In genomic region chr16:28324235-28324886, GRCh38 we compare ENCODE assay signal across 19 cellular contexts. TPM values are rescaled to one million over a fixed set of nuclear protein-coding genes. Genes with fewer than 3 reads are reported as not detected.
DNase-seq lines count a peak whose midpoint lies in the region; ATAC-seq and TF ChIP-seq lines count a peak whose summit lies in the region.
"Had no signal": no experiment of that assay in that cellular context is flagged by ENCODE, and none has a peak within 500 bp of the region (broad histone marks: within the 10 kb centered on the region; RNA-seq: fewer than 3 reads in every experiment).

No MANE protein-coding gene starts in this region.

- no peaks in the 10 kb centered on the region for H3F3A ChIP-seq in PC-3 (ENCODE audit: low read length, unreplicated experiment)

- peak overlapping the region; percentile 53 for H3K27ac Mint-ChIP-seq in activated T-cell treated with anti-CD3 and anti-CD28 coated beads, Interleukin-2, amount 50 U/mL, for 24 hours
- H3K27ac Mint-ChIP-seq in type B pancreatic cell (peak overlapping the region; percentile 84), endothelial cell (ENCODE audit: unreplicated experiment) (no peak overlapping the region)
- H3K27ac Mint-ChIP-seq: activated CD4-positive, alpha-beta memory T cell treated with anti-CD3 and anti-CD28 coated beads, Interleukin-2, amount 10 ng/mL, durations not matched to agents 7 days and 5 days; activated T-helper 1 cell treated with anti-CD3 and anti-CD28 coated beads, Interleukin-12 subunit alpha, Interleukin-12 subunit beta, Interleukin-2, Interleukin-4 antibody, amounts not matched to agents 30 ng/mL and 10 ng/mL and 1 ng/mL, durations not matched to agents 14 hours and 24 hours and 36 hours had no signal

- H3K27me3 ChIP-seq in PC-3 (ENCODE audit: low read length) (no peaks in the 10 kb centered on the region), lower lobe of right lung (ENCODE audit: low read depth) (no peaks in the 10 kb centered on the region), ovary (no peaks in the 10 kb centered on the region)
- H3K27me3 ChIP-seq: MG63, neural progenitor cell had no signal

- no peak overlapping the region for H3K4me3 Mint-ChIP-seq in activated T-cell treated with anti-CD3 and anti-CD28 coated beads, Interleukin-2, amount 50 U/mL, for 24 hours
- H3K4me3 Mint-ChIP-seq in type B pancreatic cell (no peak overlapping the region), endothelial cell (ENCODE audit: unreplicated experiment) (no peak overlapping the region)
- H3K4me3 Mint-ChIP-seq: activated CD4-positive, alpha-beta memory T cell treated with anti-CD3 and anti-CD28 coated beads, Interleukin-2, amount 10 ng/mL, durations not matched to agents 7 days and 5 days; activated T-helper 1 cell treated with anti-CD3 and anti-CD28 coated beads, Interleukin-12 subunit alpha, Interleukin-12 subunit beta, Interleukin-2, Interleukin-4 antibody, amounts not matched to agents 30 ng/mL and 10 ng/mL and 1 ng/mL, durations not matched to agents 14 hours and 24 hours and 36 hours; neural progenitor cell; stimulated activated naive CD8-positive, alpha-beta T cell treated with anti-CD3 and anti-CD28 coated beads, Interleukin-15, amount 100 ng/mL, for 72 hours had no signal

- H2AFZ ChIP-seq in PC-3 (ENCODE audit: low read length), result peak overlapping the region; percentile 69
- H2AFZ ChIP-seq: neural progenitor cell had no signal

- no peaks in the 10 kb centered on the region for H3K79me2 ChIP-seq in PC-3 (ENCODE audit: low read length)

- CTCF ChIA-PET in PC-3 (lab: Charles Lee), result interaction anchor here (0.6 kb wide), 1 partner anchor 338 kb away, joined by 7 read pairs; no protein-coding TSS in a partner anchor

- peak overlapping the region; percentile 68 for H3K4me2 ChIP-seq in PC-3 (ENCODE audit: low read length)
- H3K4me2 ChIP-seq: neural progenitor cell had no signal

- H3K27ac ChIP-seq in PC-3 (ENCODE audit: low read length) (peak overlapping the region; percentile 89), lower lobe of right lung (no peak overlapping the region), ovary (no peak overlapping the region)
- H3K27ac ChIP-seq: neural progenitor cell, VCaP had no signal

- peak overlapping the region; percentile 61 for H3K9ac ChIP-seq in PC-3 (ENCODE audit: low read length)
- H3K9ac ChIP-seq: neural progenitor cell had no signal

- intact Hi-C loops in PC-3 (cut with micrococcal nuclease), result no loop called here
- intact Hi-C loops in lower lobe of right lung (cut with DNase I), result no loop called here
- intact Hi-C loops in ovary (cut with DNase I), result no loop called here

- POLR2A ChIA-PET in PC-3 (lab: Charles Lee; ENCODE audit: unreplicated experiment), result no interaction called here

- no peak overlapping the region for H3K4me3 ChIP-seq in PC-3 (ENCODE audit: low read length)
- H3K4me3 ChIP-seq in lower lobe of right lung, result no peak overlapping the region
- H3K4me3 ChIP-seq in ovary, result no peak overlapping the region
- H3K4me3 ChIP-seq: MG63, neural progenitor cell had no signal

- TF ChIP-seq EP300 in ovary (IDR thresholded peaks at IDR 0.05), result no peak

- H3K9me3 Mint-ChIP-seq in activated T-cell treated with anti-CD3 and anti-CD28 coated beads, Interleukin-2, amount 50 U/mL, for 24 hours, result no peaks in the 10 kb centered on the region
- H3K9me3 Mint-ChIP-seq in type B pancreatic cell (no peaks in the 10 kb centered on the region), endothelial cell (ENCODE audit: unreplicated experiment) (no peaks in the 10 kb centered on the region)
- H3K9me3 Mint-ChIP-seq: activated CD4-positive, alpha-beta memory T cell treated with anti-CD3 and anti-CD28 coated beads, Interleukin-2, amount 10 ng/mL, durations not matched to agents 7 days and 5 days; activated T-helper 1 cell treated with anti-CD3 and anti-CD28 coated beads, Interleukin-12 subunit alpha, Interleukin-12 subunit beta, Interleukin-2, Interleukin-4 antibody, amounts not matched to agents 30 ng/mL and 10 ng/mL and 1 ng/mL, durations not matched to agents 14 hours and 24 hours and 36 hours; neural progenitor cell; stimulated activated naive CD8-positive, alpha-beta T cell treated with anti-CD3 and anti-CD28 coated beads, Interleukin-15, amount 100 ng/mL, for 72 hours had no signal

- no peaks in the 10 kb centered on the region for H4K20me1 ChIP-seq in PC-3 (ENCODE audit: low read length)

- no peaks in the 10 kb centered on the region for H3K9me2 ChIP-seq in PC-3 (replicated peaks; ENCODE audit: low read length)

- no peak for TF ChIP-seq CTCF in PC-3 (conservative IDR thresholded peaks at IDR 0.05; ENCODE audit: low read depth, low read length)
- no peak for TF ChIP-seq CTCF in lower lobe of right lung (IDR thresholded peaks at IDR 0.05)
- no peak for TF ChIP-seq CTCF in type B pancreatic cell (conservative IDR thresholded peaks at IDR 0.05)
- no peak for TF ChIP-seq CTCF in ovary (IDR thresholded peaks at IDR 0.05)
- no peak for TF ChIP-seq CTCF in endothelial cell (IDR thresholded peaks at IDR 0.05; ENCODE audit: unreplicated experiment)

- H3K9me3 ChIP-seq in PC-3 (ENCODE audit: low read length), result no peaks in the 10 kb centered on the region
- H3K9me3 ChIP-seq in lower lobe of right lung, result no peaks in the 10 kb centered on the region
- no peaks in the 10 kb centered on the region for H3K9me3 ChIP-seq in ovary
- H3K9me3 ChIP-seq: MG63 had no signal

- no peaks in the 10 kb centered on the region for H3K36me3 ChIP-seq in PC-3 (ENCODE audit: low read depth, low read length)
- no peaks in the 10 kb centered on the region for H3K36me3 ChIP-seq in lower lobe of right lung
- H3K36me3 ChIP-seq in ovary, result no peaks in the 10 kb centered on the region
- H3K36me3 ChIP-seq: MG63, neural progenitor cell had no signal

- H3K36me3 Mint-ChIP-seq in activated T-cell treated with anti-CD3 and anti-CD28 coated beads, Interleukin-2, amount 50 U/mL, for 24 hours (ENCODE audit: low read depth), result peaks cover 2% of the 10 kb centered on the region
- H3K36me3 Mint-ChIP-seq in type B pancreatic cell, result peaks cover 3% of the 10 kb centered on the region
- H3K36me3 Mint-ChIP-seq in endothelial cell (ENCODE audit: low read depth, unreplicated experiment), result peaks cover 2% of the 10 kb centered on the region

- no peaks in the 10 kb centered on the region for H3K27me3 Mint-ChIP-seq in activated T-cell treated with anti-CD3 and anti-CD28 coated beads, Interleukin-2, amount 50 U/mL, for 24 hours
- H3K27me3 Mint-ChIP-seq in type B pancreatic cell, result no peaks in the 10 kb centered on the region
- no peaks in the 10 kb centered on the region for H3K27me3 Mint-ChIP-seq in endothelial cell (ENCODE audit: unreplicated experiment)
- H3K27me3 Mint-ChIP-seq: activated CD4-positive, alpha-beta memory T cell treated with anti-CD3 and anti-CD28 coated beads, Interleukin-2, amount 10 ng/mL, durations not matched to agents 7 days and 5 days; stimulated activated naive CD8-positive, alpha-beta T cell treated with anti-CD3 and anti-CD28 coated beads, Interleukin-15, amount 100 ng/mL, for 72 hours had no signal

- TSS peak; percentile 75 for BruUV-seq in PC-3 (replicated peaks; lab: Mats Ljungman, UMichigan)

- no peak for TF ChIP-seq POLR2A in ovary (IDR thresholded peaks at IDR 0.05)

- WGBS in ovary, 3 donors, result 59 to 71% (median 64%) methylated on average over 5 of the region's 5 CpGs

- H3K4me1 Mint-ChIP-seq in activated T-cell treated with anti-CD3 and anti-CD28 coated beads, Interleukin-2, amount 50 U/mL, for 24 hours (ENCODE audit: low read depth), result peaks cover 4% of the 10 kb centered on the region
- H3K4me1 Mint-ChIP-seq in type B pancreatic cell (ENCODE audit: unreplicated experiment) (peaks cover 6% of the 10 kb centered on the region), endothelial cell (ENCODE audit: unreplicated experiment) (no peaks in the 10 kb centered on the region)

- peak; percentile 16 for DNase-seq in activated T-cell treated with anti-CD3 and anti-CD28 coated beads, Interleukin-2, amount 50 U/mL, for 24 hours
- DNase-seq in activated T-cell treated with anti-CD3 and anti-CD28 coated beads, Interleukin-2, amount 50 U/mL, for 1 hour, result no peak
- DNase-seq in PC-3 (peak; percentile 76), lower lobe of right lung (no peak), type B pancreatic cell (ENCODE audit: extremely low spot score, unreplicated experiment) (no peak), ovary (no peak), endothelial cell (ENCODE audit: low spot score) (no peak)
- DNase-seq: activated CD4-positive, alpha-beta memory T cell treated with anti-CD3 and anti-CD28 coated beads, Interleukin-2, amount 10 ng/mL, durations not matched to agents 7 days and 5 days; GDM1; MG63; NCI-H187 treated with DMSO at 0.1 percent for 48 hours; NCI-H524 had no signal

- H3K4me1 ChIP-seq in PC-3 (ENCODE audit: insufficient read depth, low read length) (peaks cover 18% of the 10 kb centered on the region), lower lobe of right lung (no peaks in the 10 kb centered on the region), ovary (ENCODE audit: insufficient read depth) (no peaks in the 10 kb centered on the region)
- H3K4me1 ChIP-seq: neural progenitor cell had no signal

- ATAC-seq in PC-3 (peak; percentile 85), lower lobe of right lung (peak; percentile 4 to 21), HG03460 (IDR thresholded peaks at IDR 0.05; ENCODE audit: unreplicated experiment) (no peak)
- ATAC-seq: stimulated activated naive CD8-positive, alpha-beta T cell treated with anti-CD3 and anti-CD28 coated beads, Interleukin-15, amount 100 ng/mL, for 72 hours had no signal

RNA-seq across cellular contexts. Expression of gene SBK1, which starts 32.0 kb away (rescaled TPM):
- total RNA-seq in PC-3 (2014; rRNA removed), result 0.95 and 1.5 TPM in 2 replicates
- 2.4 TPM for total RNA-seq in lower lobe of right lung
- 29.8 and 31.9 TPM in 2 replicates for total RNA-seq in type B pancreatic cell (ENCODE audit: low replicate concordance)
- 1 to 10 TPM in 2 of 7 donors, under 1 TPM in 5; 0.37 to 1.5 (median 0.80) TPM for total RNA-seq in ovary
- polyA plus RNA-seq in ovary, result under 1 TPM; 0.32 to 0.79 TPM
- 22.9 TPM for total RNA-seq in endothelial cell (ENCODE audit: unreplicated experiment)

RNA-seq across cellular contexts. Expression of gene NPIPB6, which starts 38.9 kb away (rescaled TPM):
- total RNA-seq in PC-3 (2014; rRNA removed), result 0.17 and 2.5 TPM in 2 replicates
- total RNA-seq in lower lobe of right lung, result not detected
- 2.0 and 2.2 TPM in 2 replicates for total RNA-seq in type B pancreatic cell (ENCODE audit: low replicate concordance)
- 1 to 10 TPM in 6 of 7 donors, under 1 TPM in 1; 0.57 to 6.7 (median 3.3) TPM for total RNA-seq in ovary
- polyA plus RNA-seq in ovary, result under 1 TPM; 0.58 to 0.92 TPM
- 1.5 TPM for total RNA-seq in endothelial cell (ENCODE audit: unreplicated experiment)
- total RNA-seq: cardiac septum, kidney epithelial cell had no signal

Comparison
In these comparisons a context has a peak if more than half of its experiments do, and no peak if none do; other contexts are left out.
1. DNase-seq: peak in activated T-cell treated with anti-CD3 and anti-CD28 coated beads, Interleukin-2, amount 50 U/mL, for 24 hours (single experiment) and PC-3 (single experiment); none in activated T-cell treated with anti-CD3 and anti-CD28 coated beads, Interleukin-2, amount 50 U/mL, for 1 hour (single experiment), lower lobe of right lung (single experiment), type B pancreatic cell (single experiment), ovary (0 of 5) and endothelial cell (single experiment).